19 cellular contexts compared by ENCODE assay signal in the genomic region with DNA sequence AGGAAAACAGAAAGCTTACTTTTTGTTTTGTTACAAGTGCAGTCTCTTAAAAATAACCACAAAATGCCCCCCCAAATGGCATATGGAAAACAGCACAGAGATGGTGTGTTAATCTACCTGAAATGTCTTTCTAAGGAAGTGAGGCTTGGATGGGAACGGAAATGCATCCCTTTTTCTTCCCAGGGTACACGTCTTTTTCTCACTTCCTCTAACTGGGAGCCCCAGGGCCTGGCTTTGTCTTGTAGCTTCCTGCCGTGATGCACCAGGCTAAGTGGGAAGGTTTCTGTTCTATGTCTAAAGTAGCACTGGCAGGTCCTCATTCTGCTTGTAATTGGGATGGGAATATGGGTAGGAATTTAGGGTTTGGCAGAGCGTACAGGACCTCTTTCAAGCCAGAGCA. TPM values are rescaled to one million over a fixed set of nuclear protein-coding genes. Genes with fewer than 3 reads are reported as not detected.
"Had no signal": no experiment of that assay in that cellular context is flagged by ENCODE, and none has a peak within 500 bp of the region (broad histone marks: within the 10 kb centered on the region; RNA-seq: fewer than 3 reads in every experiment).

No MANE protein-coding gene starts in this region.

- ATAC-seq: activated T-helper 17 cell treated with anti-CD3 and anti-CD28 coated beads, Interleukin-2, amount 50 U/mL, for 72 hours; heart left ventricle; left cardiac atrium; lower lobe of right lung; right lobe of liver had no signal

- H3K36me3 ChIP-seq: neural progenitor cell, ovary, right lobe of liver had no signal

- H3K4me3 ChIP-seq: heart left ventricle, lower lobe of right lung, neural progenitor cell, ovary, right lobe of liver, stomach, testis had no signal

- H3K27me3 ChIP-seq: heart left ventricle, ovary, right lobe of liver, stomach, testis had no signal

- DNase-seq: activated CD4-positive, CD25-positive, alpha-beta regulatory T cell treated with anti-CD3 and anti-CD28 coated beads, Interleukin-2, amount 50 U/mL, for 72 hours; activated naive CD4-positive, alpha-beta T cell treated with Interleukin-2 at 50 U/mL for 16 hours; effector memory CD4-positive, alpha-beta T cell; foreskin melanocyte; heart left ventricle; left cardiac atrium; lower lobe of right lung; ovary; right lobe of liver; stomach; testis had no signal

- H3K4me3 Mint-ChIP-seq: activated T-helper 17 cell treated with anti-CD3 and anti-CD28 coated beads, Interleukin-2, amount 50 U/mL, for 72 hours; dendritic cell treated with granulocyte-macrophage colony-stimulating factor and Interleukin-4, amounts not matched to agents 40 ng/mL and 50 ng/mL, for 4 days; neural progenitor cell; T-helper 2 cell treated with Interferon-gamma antibody and Interleukin-4, amounts not matched to agents 5 μg/mL and 100 μg/mL, for 36 hours had no signal

- H3K27me3 Mint-ChIP-seq: activated T-helper 17 cell treated with anti-CD3 and anti-CD28 coated beads, Interleukin-2, amount 50 U/mL, for 72 hours; dendritic cell treated with granulocyte-macrophage colony-stimulating factor and Interleukin-4, amounts not matched to agents 40 ng/mL and 50 ng/mL, for 4 days had no signal

- H3K9me3 Mint-ChIP-seq: activated T-helper 17 cell treated with anti-CD3 and anti-CD28 coated beads, Interleukin-2, amount 50 U/mL, for 72 hours; dendritic cell treated with granulocyte-macrophage colony-stimulating factor and Interleukin-4, amounts not matched to agents 40 ng/mL and 50 ng/mL, for 4 days; T-helper 2 cell treated with Interferon-gamma antibody and Interleukin-4, amounts not matched to agents 5 μg/mL and 100 μg/mL, for 36 hours had no signal

- H3K27ac ChIP-seq: epithelial cell of prostate, heart left ventricle, lower lobe of right lung, neural progenitor cell, ovary, right lobe of liver, stomach, testis had no signal

- FAIRE-seq: astrocyte, bronchial epithelial cell had no signal

- H3K36me3 Mint-ChIP-seq: neural progenitor cell had no signal

- H3K27ac Mint-ChIP-seq: dendritic cell treated with granulocyte-macrophage colony-stimulating factor and Interleukin-4, amounts not matched to agents 40 ng/mL and 50 ng/mL, for 4 days; neural progenitor cell; T-helper 2 cell treated with Interferon-gamma antibody and Interleukin-4, amounts not matched to agents 5 μg/mL and 100 μg/mL, for 36 hours had no signal

- H3K9me3 ChIP-seq: heart left ventricle, lower lobe of right lung, ovary, right lobe of liver, stomach, testis had no signal

RNA-seq across cellular contexts. Expression of a gene that starts 52.5 kb away (rescaled TPM):
- polyA plus RNA-seq: fibroblast of lung, heart left ventricle, ovary, stomach had no signal
